1 cellular context compared by ENCODE assay signal in genomic region chr5:181190711-181191525, GRCh38.
TF ChIP-seq lines count a peak whose summit lies in the region.

No MANE protein-coding gene starts in this region.

TF ChIP-seq in K562, 482 proteins besides CTCF, POLR2A, EP300 and RAD21 (continued from another document and continues in another):
- TF ChIP-seq TCFL5 (CRISPR knock-in tag; conservative IDR thresholded peaks at IDR 0.05) (no peak), ARID1B (IDR thresholded peaks at IDR 0.05) (0 out of 2 replicates have a peak, but pooled peaks have one; percentile 16), RBM15 (IDR thresholded peaks at IDR 0.05; ENCODE audit: insufficient read depth, low read length) (no peak), E2F6 (IDR thresholded peaks at IDR 0.05; ENCODE audit: borderline replicate concordance in 1 of 2, extremely low read depth in 1 of 2, insufficient read depth in 1 of 2, insufficient read length in 1 of 2, low read depth in 1 of 2, low read length in 1 of 2, poor library complexity in 1 of 2, severe bottlenecking in 1 of 2) (peak; percentile 68 to 84), POU5F1 (IDR thresholded peaks at IDR 0.05; ENCODE audit: borderline replicate concordance, low read depth, low read length, partially characterized antibody) (no peak), MTA3 (IDR thresholded peaks at IDR 0.05; ENCODE audit: borderline replicate concordance) (no peak), TAF7 (tag; IDR thresholded peaks at IDR 0.05) (peak; percentile 51; the same call in 1 of the 2 replicates), ILF3 (IDR thresholded peaks at IDR 0.05; ENCODE audit: borderline replicate concordance) (no peak), ZNF507 (tag; conservative IDR thresholded peaks at IDR 0.05) (no peak), TCF7 (IDR thresholded peaks at IDR 0.05; ENCODE audit: borderline replicate concordance) (0 out of 2 replicates have a peak, but pooled peaks have one; percentile 8), CHD4 (IDR thresholded peaks at IDR 0.05; ENCODE audit: insufficient read depth, insufficient replicate concordance, low read depth, low read length, poor library complexity, severe bottlenecking) (no peak), HNRNPLL (IDR thresholded peaks at IDR 0.05; ENCODE audit: low read depth, low read length, poor library complexity, severe bottlenecking) (no peak), CGGBP1 (CRISPR knock-in tag; IDR thresholded peaks at IDR 0.05) (no peak), MIER1 (IDR thresholded peaks at IDR 0.05; ENCODE audit: low read depth) (no peak), SP2 (IDR thresholded peaks at IDR 0.05; ENCODE audit: extremely low read depth, low read depth, low read length, poor library complexity, severe bottlenecking) (no peak), ZNF77 (CRISPR knock-in tag; IDR thresholded peaks at IDR 0.05) (no peak), MCM2 (IDR thresholded peaks at IDR 0.05; ENCODE audit: low read depth) (no peak), XRCC4 (IDR thresholded peaks at IDR 0.05; ENCODE audit: extremely low read depth, insufficient read depth, insufficient read length) (no peak), ZBTB43 (CRISPR knock-in tag; IDR thresholded peaks at IDR 0.05) (no peak), RBM25 (IDR thresholded peaks at IDR 0.05; ENCODE audit: low read depth, low read length, severe bottlenecking) (no peak), PHF21A (IDR thresholded peaks at IDR 0.05; ENCODE audit: borderline replicate concordance, low read depth) (no peak), ZNF277 (CRISPR knock-in tag; IDR thresholded peaks at IDR 0.05; ENCODE audit: borderline replicate concordance) (no peak), ZNF583 (CRISPR knock-in tag; IDR thresholded peaks at IDR 0.05) (0 out of 2 replicates have a peak, but pooled peaks have one; percentile 49), HDGF (IDR thresholded peaks at IDR 0.05) (peak; percentile 40; the same call in 1 of the 2 replicates), YBX1 (IDR thresholded peaks at IDR 0.05) (no peak), SIN3B (IDR thresholded peaks at IDR 0.05; ENCODE audit: low read depth) (no peak), ZNF644 (tag; IDR thresholded peaks at IDR 0.05; ENCODE audit: low read depth) (peak; percentile 39; the same call in 1 of the 2 replicates), TRIM28 (IDR thresholded peaks at IDR 0.05) (no peak), FOSL1 (tag; conservative IDR thresholded peaks at IDR 0.05) (0 out of 2 replicates have a peak, but pooled peaks have one; percentile 7), TEAD1 (CRISPR knock-in tag; IDR thresholded peaks at IDR 0.05) (peak in 1 of 2 experiments; percentile 58; a peak in 2 of 4 replicates), CAMTA2 (CRISPR knock-in tag; conservative IDR thresholded peaks at IDR 0.05) (no peak), SAFB2 (IDR thresholded peaks at IDR 0.05; ENCODE audit: borderline replicate concordance, low read depth, low read length, severe bottlenecking) (no peak), MTF1 (CRISPR knock-in tag; IDR thresholded peaks at IDR 0.05; ENCODE audit: borderline replicate concordance) (no peak), U2AF1 (optimal IDR thresholded peaks at IDR 0.05; ENCODE audit: low read depth, low read length) (no peak), ZNF589 (CRISPR knock-in tag; IDR thresholded peaks at IDR 0.05; ENCODE audit: low read depth) (no peak), ZBED1 (IDR thresholded peaks at IDR 0.05) (0 out of 2 replicates have a peak, but pooled peaks have one; percentile 57), JUND (IDR thresholded peaks at IDR 0.05; ENCODE audit: borderline replicate concordance, low read depth, low read length) (no peak), JUND (tag; IDR thresholded peaks at IDR 0.05; ENCODE audit: borderline replicate concordance, low read depth, low read length) (no peak), RHOXF2B (CRISPR knock-in tag; conservative IDR thresholded peaks at IDR 0.05) (no peak), ZHX1 (conservative IDR thresholded peaks at IDR 0.05; ENCODE audit: low read length) (no peak), MCM7 (IDR thresholded peaks at IDR 0.05) (no peak), TRIM25 (IDR thresholded peaks at IDR 0.05; ENCODE audit: borderline replicate concordance) (no peak), NRF1 (conservative IDR thresholded peaks at IDR 0.05 in 1 of 2, IDR thresholded peaks at IDR 0.05 in 1 of 2) (no peak), SP1 (CRISPR knock-in tag; IDR thresholded peaks at IDR 0.05) (no peak), ARID3A (IDR thresholded peaks at IDR 0.05; ENCODE audit: borderline replicate concordance, low read depth, low read length) (no peak), RBFOX2 (IDR thresholded peaks at IDR 0.05; ENCODE audit: low read depth, low read length) (peak; percentile 76), THAP7 (CRISPR knock-in tag; IDR thresholded peaks at IDR 0.05) (no peak), ZBTB49 (CRISPR knock-in tag; IDR thresholded peaks at IDR 0.05; ENCODE audit: borderline replicate concordance) (no peak), ZC3H4 (CRISPR knock-in tag; IDR thresholded peaks at IDR 0.05; ENCODE audit: borderline replicate concordance) (no peak), HMGN3 (IDR thresholded peaks at IDR 0.05; ENCODE audit: borderline replicate concordance, extremely low read depth, insufficient read length, low read depth, low read length) (no peak), USF2 (CRISPR knock-in tag; IDR thresholded peaks at IDR 0.05) (no peak), ZNF324 (CRISPR knock-in tag; IDR thresholded peaks at IDR 0.05) (no peak)
